Comparison of ENCODE assay signal across 1 cellular context in genomic region chr2:100274566-100275199, GRCh38.
TF ChIP-seq lines count a peak whose summit lies in the region.

No MANE protein-coding gene starts in this region.

TF ChIP-seq in GM23338, 12 proteins besides CTCF, POLR2A, EP300 and RAD21 (continued from another document):
- TF ChIP-seq, protein P1, sequence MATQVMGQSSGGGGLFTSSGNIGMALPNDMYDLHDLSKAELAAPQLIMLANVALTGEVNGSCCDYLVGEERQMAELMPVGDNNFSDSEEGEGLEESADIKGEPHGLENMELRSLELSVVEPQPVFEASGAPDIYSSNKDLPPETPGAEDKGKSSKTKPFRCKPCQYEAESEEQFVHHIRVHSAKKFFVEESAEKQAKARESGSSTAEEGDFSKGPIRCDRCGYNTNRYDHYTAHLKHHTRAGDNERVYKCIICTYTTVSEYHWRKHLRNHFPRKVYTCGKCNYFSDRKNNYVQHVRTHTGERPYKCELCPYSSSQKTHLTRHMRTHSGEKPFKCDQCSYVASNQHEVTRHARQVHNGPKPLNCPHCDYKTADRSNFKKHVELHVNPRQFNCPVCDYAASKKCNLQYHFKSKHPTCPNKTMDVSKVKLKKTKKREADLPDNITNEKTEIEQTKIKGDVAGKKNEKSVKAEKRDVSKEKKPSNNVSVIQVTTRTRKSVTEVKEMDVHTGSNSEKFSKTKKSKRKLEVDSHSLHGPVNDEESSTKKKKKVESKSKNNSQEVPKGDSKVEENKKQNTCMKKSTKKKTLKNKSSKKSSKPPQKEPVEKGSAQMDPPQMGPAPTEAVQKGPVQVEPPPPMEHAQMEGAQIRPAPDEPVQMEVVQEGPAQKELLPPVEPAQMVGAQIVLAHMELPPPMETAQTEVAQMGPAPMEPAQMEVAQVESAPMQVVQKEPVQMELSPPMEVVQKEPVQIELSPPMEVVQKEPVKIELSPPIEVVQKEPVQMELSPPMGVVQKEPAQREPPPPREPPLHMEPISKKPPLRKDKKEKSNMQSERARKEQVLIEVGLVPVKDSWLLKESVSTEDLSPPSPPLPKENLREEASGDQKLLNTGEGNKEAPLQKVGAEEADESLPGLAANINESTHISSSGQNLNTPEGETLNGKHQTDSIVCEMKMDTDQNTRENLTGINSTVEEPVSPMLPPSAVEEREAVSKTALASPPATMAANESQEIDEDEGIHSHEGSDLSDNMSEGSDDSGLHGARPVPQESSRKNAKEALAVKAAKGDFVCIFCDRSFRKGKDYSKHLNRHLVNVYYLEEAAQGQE (IDR thresholded peaks at IDR 0.05; ENCODE audit: unreplicated experiment): no peak
- no peak for TF ChIP-seq ZNF331 (CRISPR knock-in tag; IDR thresholded peaks at IDR 0.05; ENCODE audit: low read depth)
- TF ChIP-seq, protein P2, sequence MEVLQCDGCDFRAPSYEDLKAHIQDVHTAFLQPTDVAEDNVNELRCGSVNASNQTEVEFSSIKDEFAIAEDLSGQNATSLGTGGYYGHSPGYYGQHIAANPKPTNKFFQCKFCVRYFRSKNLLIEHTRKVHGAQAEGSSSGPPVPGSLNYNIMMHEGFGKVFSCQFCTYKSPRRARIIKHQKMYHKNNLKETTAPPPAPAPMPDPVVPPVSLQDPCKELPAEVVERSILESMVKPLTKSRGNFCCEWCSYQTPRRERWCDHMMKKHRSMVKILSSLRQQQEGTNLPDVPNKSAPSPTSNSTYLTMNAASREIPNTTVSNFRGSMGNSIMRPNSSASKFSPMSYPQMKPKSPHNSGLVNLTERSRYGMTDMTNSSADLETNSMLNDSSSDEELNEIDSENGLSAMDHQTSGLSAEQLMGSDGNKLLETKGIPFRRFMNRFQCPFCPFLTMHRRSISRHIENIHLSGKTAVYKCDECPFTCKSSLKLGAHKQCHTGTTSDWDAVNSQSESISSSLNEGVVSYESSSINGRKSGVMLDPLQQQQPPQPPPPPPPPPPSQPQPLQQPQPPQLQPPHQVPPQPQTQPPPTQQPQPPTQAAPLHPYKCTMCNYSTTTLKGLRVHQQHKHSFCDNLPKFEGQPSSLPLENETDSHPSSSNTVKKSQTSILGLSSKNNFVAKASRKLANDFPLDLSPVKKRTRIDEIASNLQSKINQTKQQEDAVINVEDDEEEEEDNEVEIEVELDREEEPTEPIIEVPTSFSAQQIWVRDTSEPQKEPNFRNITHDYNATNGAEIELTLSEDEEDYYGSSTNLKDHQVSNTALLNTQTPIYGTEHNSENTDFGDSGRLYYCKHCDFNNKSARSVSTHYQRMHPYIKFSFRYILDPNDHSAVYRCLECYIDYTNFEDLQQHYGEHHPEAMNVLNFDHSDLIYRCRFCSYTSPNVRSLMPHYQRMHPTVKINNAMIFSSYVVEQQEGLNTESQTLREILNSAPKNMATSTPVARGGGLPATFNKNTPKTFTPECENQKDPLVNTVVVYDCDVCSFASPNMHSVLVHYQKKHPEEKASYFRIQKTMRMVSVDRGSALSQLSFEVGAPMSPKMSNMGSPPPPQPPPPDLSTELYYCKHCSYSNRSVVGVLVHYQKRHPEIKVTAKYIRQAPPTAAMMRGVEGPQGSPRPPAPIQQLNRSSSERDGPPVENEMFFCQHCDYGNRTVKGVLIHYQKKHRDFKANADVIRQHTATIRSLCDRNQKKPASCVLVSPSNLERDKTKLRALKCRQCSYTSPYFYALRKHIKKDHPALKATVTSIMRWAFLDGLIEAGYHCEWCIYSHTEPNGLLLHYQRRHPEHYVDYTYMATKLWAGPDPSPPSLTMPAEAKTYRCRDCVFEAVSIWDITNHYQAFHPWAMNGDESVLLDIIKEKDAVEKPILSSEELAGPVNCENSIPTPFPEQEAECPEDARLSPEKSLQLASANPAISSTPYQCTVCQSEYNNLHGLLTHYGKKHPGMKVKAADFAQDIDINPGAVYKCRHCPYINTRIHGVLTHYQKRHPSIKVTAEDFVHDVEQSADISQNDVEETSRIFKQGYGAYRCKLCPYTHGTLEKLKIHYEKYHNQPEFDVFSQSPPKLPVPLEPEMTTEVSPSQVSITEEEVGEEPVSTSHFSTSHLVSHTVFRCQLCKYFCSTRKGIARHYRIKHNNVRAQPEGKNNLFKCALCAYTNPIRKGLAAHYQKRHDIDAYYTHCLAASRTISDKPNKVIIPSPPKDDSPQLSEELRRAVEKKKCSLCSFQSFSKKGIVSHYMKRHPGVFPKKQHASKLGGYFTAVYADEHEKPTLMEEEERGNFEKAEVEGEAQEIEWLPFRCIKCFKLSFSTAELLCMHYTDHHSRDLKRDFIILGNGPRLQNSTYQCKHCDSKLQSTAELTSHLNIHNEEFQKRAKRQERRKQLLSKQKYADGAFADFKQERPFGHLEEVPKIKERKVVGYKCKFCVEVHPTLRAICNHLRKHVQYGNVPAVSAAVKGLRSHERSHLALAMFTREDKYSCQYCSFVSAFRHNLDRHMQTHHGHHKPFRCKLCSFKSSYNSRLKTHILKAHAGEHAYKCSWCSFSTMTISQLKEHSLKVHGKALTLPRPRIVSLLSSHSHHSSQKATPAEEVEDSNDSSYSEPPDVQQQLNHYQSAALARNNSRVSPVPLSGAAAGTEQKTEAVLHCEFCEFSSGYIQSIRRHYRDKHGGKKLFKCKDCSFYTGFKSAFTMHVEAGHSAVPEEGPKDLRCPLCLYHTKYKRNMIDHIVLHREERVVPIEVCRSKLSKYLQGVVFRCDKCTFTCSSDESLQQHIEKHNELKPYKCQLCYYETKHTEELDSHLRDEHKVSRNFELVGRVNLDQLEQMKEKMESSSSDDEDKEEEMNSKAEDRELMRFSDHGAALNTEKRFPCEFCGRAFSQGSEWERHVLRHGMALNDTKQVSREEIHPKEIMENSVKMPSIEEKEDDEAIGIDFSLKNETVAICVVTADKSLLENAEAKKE (CRISPR knock-in tag; IDR thresholded peaks at IDR 0.05): no peak
- TF ChIP-seq, protein P3, sequence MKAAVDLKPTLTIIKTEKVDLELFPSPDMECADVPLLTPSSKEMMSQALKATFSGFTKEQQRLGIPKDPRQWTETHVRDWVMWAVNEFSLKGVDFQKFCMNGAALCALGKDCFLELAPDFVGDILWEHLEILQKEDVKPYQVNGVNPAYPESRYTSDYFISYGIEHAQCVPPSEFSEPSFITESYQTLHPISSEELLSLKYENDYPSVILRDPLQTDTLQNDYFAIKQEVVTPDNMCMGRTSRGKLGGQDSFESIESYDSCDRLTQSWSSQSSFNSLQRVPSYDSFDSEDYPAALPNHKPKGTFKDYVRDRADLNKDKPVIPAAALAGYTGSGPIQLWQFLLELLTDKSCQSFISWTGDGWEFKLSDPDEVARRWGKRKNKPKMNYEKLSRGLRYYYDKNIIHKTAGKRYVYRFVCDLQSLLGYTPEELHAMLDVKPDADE (IDR thresholded peaks at IDR 0.05): no peak
- no peak for TF ChIP-seq STAT1 (IDR thresholded peaks at IDR 0.05; ENCODE audit: unreplicated experiment)
- no peak for TF ChIP-seq JUNB (IDR thresholded peaks at IDR 0.05; ENCODE audit: unreplicated experiment)
- TF ChIP-seq ZNF114 (CRISPR knock-in tag; IDR thresholded peaks at IDR 0.05): no peak
- TF ChIP-seq EZH2 (IDR thresholded peaks at IDR 0.05; ENCODE audit: low read depth, unreplicated experiment): no peak
- no peak for TF ChIP-seq NANOG (IDR thresholded peaks at IDR 0.05; ENCODE audit: borderline replicate concordance)
- no peak for TF ChIP-seq POLR2AphosphoS5 (IDR thresholded peaks at IDR 0.05; ENCODE audit: low read depth)
